ENCODE assay signal across 20 cellular contexts in the genomic region with DNA sequence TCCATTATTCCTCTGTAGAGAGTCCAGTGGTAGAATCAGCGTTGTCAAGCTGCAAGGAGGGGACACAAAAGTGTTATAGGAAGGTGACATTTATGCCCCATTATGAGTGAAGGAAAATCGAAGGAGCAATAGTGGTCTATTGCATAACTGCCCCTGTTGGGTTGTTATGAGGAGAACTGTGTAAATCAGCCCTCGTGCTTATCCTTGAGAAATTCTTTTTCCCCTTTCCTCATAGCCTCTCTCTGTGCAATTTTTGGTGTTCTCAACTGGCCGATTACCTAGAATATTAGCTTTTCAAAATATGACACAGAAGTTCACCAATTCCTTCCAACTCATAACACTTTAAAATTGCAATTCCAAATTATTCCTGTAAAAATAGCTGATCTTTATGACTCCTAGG.
DNase-seq lines count a peak whose midpoint lies in the region; ATAC-seq and TF ChIP-seq lines count a peak whose summit lies in the region.
"Had no signal": no experiment of that assay in that cellular context is flagged by ENCODE, and none has a peak within 500 bp of the region (broad histone marks: within the 10 kb centered on the region; RNA-seq: fewer than 3 reads in every experiment).

No MANE protein-coding gene starts in this region.

- POLR2A ChIA-PET in activated CD4-positive, alpha-beta memory T cell treated with anti-CD3 and anti-CD28 coated beads, Interleukin-2, amount 10 ng/mL, durations not matched to agents 7 days and 5 days (lab: Charles Lee): no interaction called here

- H3K4me3 Mint-ChIP-seq in activated CD4-positive, alpha-beta memory T cell treated with anti-CD3 and anti-CD28 coated beads, Interleukin-2, amount 10 ng/mL, durations not matched to agents 7 days and 5 days: no peak overlapping the region
- H3K4me3 Mint-ChIP-seq: B cell; CD4-positive, CD25-positive, alpha-beta regulatory T cell; CD8-positive, alpha-beta T cell had no signal

- H3K36me3 Mint-ChIP-seq in activated CD4-positive, alpha-beta memory T cell treated with anti-CD3 and anti-CD28 coated beads, Interleukin-2, amount 10 ng/mL, durations not matched to agents 7 days and 5 days (ENCODE audit: low read depth): no peaks in the 10 kb centered on the region
- H3K36me3 Mint-ChIP-seq: CD4-positive, CD25-positive, alpha-beta regulatory T cell; CD8-positive, alpha-beta T cell had no signal

- peak; percentile 85 for ATAC-seq in sciatic nerve
- ATAC-seq in HG02759 (IDR thresholded peaks at IDR 0.05; ENCODE audit: unreplicated experiment): no peak
- ATAC-seq: CD8-positive, alpha-beta T cell had no signal

- no peaks in the 10 kb centered on the region for H3K4me1 Mint-ChIP-seq in activated CD4-positive, alpha-beta memory T cell treated with anti-CD3 and anti-CD28 coated beads, Interleukin-2, amount 10 ng/mL, durations not matched to agents 7 days and 5 days
- H3K4me1 Mint-ChIP-seq: B cell had no signal

- H3K9me3 Mint-ChIP-seq in activated CD4-positive, alpha-beta memory T cell treated with anti-CD3 and anti-CD28 coated beads, Interleukin-2, amount 10 ng/mL, durations not matched to agents 7 days and 5 days: peaks cover 3% of the 10 kb centered on the region

- TF ChIP-seq CTCF in left ventricle myocardium inferior (IDR thresholded peaks at IDR 0.05; ENCODE audit: borderline replicate concordance): no peak

- peak; percentile 10 for DNase-seq in NOMO-1 treated with DMSO at 0.1 percent for 48 hours (lab: John Stamatoyannopoulos, UW; ENCODE audit: unreplicated experiment)
- DNase-seq in NOMO-1 treated with dmso at 0.1 percent for 144 hours (lab: John Stamatoyannopoulos, UW; ENCODE audit: unreplicated experiment): no peak
- DNase-seq in left ventricle myocardium inferior: no peak
- no peak for DNase-seq in cardiac septum (ENCODE audit: low spot score)
- no peak for DNase-seq in sciatic nerve (ENCODE audit: low spot score)
- no peak for DNase-seq in central memory CD4-positive, alpha-beta T cell
- DNase-seq in activated CD4-positive, alpha-beta memory T cell treated with anti-CD3 and anti-CD28 coated beads, Interleukin-2, amount 10 ng/mL, durations not matched to agents 7 days and 5 days: no peak
- DNase-seq: Caco-2; CD4-positive, CD25-positive, alpha-beta regulatory T cell; CD8-positive, alpha-beta T cell; DMS153; DND-41; GM23248; H7; HCEC 1CT had no signal

- H3K27me3 Mint-ChIP-seq in activated CD4-positive, alpha-beta memory T cell treated with anti-CD3 and anti-CD28 coated beads, Interleukin-2, amount 10 ng/mL, durations not matched to agents 7 days and 5 days: no peaks in the 10 kb centered on the region
- H3K27me3 Mint-ChIP-seq: B cell; CD4-positive, CD25-positive, alpha-beta regulatory T cell had no signal

- no peak overlapping the region for H3K27ac Mint-ChIP-seq in activated CD4-positive, alpha-beta memory T cell treated with anti-CD3 and anti-CD28 coated beads, Interleukin-2, amount 10 ng/mL, durations not matched to agents 7 days and 5 days
- H3K27ac Mint-ChIP-seq: B cell; CD4-positive, CD25-positive, alpha-beta regulatory T cell; CD8-positive, alpha-beta T cell had no signal

- H3K27ac ChIP-seq in left ventricle myocardium inferior (replicated peaks): peak overlapping the region; percentile 25
- H3K27ac ChIP-seq: 22Rv1, BLaER1, C4-2B, GM23248 had no signal

- no peaks in the 10 kb centered on the region for H3K27me3 ChIP-seq in left ventricle myocardium inferior (ENCODE audit: low read depth)
- H3K27me3 ChIP-seq: BLaER1 had no signal

- no peak overlapping the region for H3K4me3 ChIP-seq in left ventricle myocardium inferior
- H3K4me3 ChIP-seq: BLaER1, GM23248 had no signal

- H3K36me3 ChIP-seq in left ventricle myocardium inferior: no peaks in the 10 kb centered on the region
- H3K36me3 ChIP-seq: BLaER1 had no signal

- intact Hi-C loops in left ventricle myocardium inferior (cut with micrococcal nuclease) (no loop called here), cardiac septum (cut with DNase I) (no loop called here), sciatic nerve (cut with DNase I) (no loop called here)

- CTCF ChIA-PET in activated CD4-positive, alpha-beta memory T cell treated with anti-CD3 and anti-CD28 coated beads, Interleukin-2, amount 10 ng/mL, durations not matched to agents 7 days and 5 days (lab: Charles Lee): no interaction called here

- peaks cover 18% of the 10 kb centered on the region for H3K9me3 ChIP-seq in left ventricle myocardium inferior (replicated peaks)
- H3K9me3 ChIP-seq: BLaER1, Caco-2 had no signal

- H3K4me1 ChIP-seq in left ventricle myocardium inferior: peaks cover 48% of the 10 kb centered on the region
- H3K4me1 ChIP-seq: BLaER1 had no signal
